ENCODE assay signal across 9 cellular contexts in genomic region chr7:24290004-24290641, GRCh38. TPM values are rescaled to one million over a fixed set of nuclear protein-coding genes. Genes with fewer than 3 reads are reported as not detected.
DNase-seq lines count a peak whose midpoint lies in the region; ATAC-seq and TF ChIP-seq lines count a peak whose summit lies in the region.
"Had no signal": no experiment of that assay in that cellular context is flagged by ENCODE, and none has a peak within 500 bp of the region (broad histone marks: within the 10 kb centered on the region; RNA-seq: fewer than 3 reads in every experiment).

No MANE protein-coding gene starts in this region.

- peaks cover 11% of the 10 kb centered on the region for H3K27me3 ChIP-seq in CD8-positive, alpha-beta T cell (ENCODE audit: insufficient read depth, low read length)
- H3K27me3 ChIP-seq in tibial artery: peaks cover 0 to 15% of the 10 kb centered on the region in 2 donors

- POLR2A ChIA-PET in CD8-positive, alpha-beta T cell (lab: Charles Lee): no interaction called here
- POLR2A ChIA-PET in WTC11 (lab: Charles Lee): no interaction called here

- TF ChIP-seq CTCF in CD8-positive, alpha-beta T cell (IDR thresholded peaks at IDR 0.05): no peak
- TF ChIP-seq CTCF in WTC11 (IDR thresholded peaks at IDR 0.05) (peak; percentile 21; the same call in 1 of the 2 replicates), fibroblast of mammary gland (conservative IDR thresholded peaks at IDR 0.05; ENCODE audit: control insufficient read depth, insufficient read depth, low read depth, low read length) (peak; percentile 26), tibial artery (IDR thresholded peaks at IDR 0.05) (peak in 1 of 2 experiments; percentile 33)

- H3K27ac ChIP-seq in CD8-positive, alpha-beta T cell (ENCODE audit: low read depth, low read length): no peak overlapping the region
- no peak overlapping the region for H3K27ac ChIP-seq in tibial artery

- H3K36me3 ChIP-seq in CD8-positive, alpha-beta T cell (ENCODE audit: insufficient read depth, low read length): no peaks in the 10 kb centered on the region
- no peaks in the 10 kb centered on the region for H3K36me3 ChIP-seq in tibial artery

- H3K4me1 Mint-ChIP-seq in CD8-positive, alpha-beta T cell (ENCODE audit: low read depth): peaks cover 8% of the 10 kb centered on the region
- H3K4me1 Mint-ChIP-seq in WTC11: peaks cover 43% of the 10 kb centered on the region

- no peak overlapping the region for H3K4me3 ChIP-seq in CD8-positive, alpha-beta T cell (ENCODE audit: low read depth, low read length)
- no peak overlapping the region for H3K4me3 ChIP-seq in fibroblast of mammary gland (ENCODE audit: control insufficient read depth, low read depth, low read length)
- no peak overlapping the region for H3K4me3 ChIP-seq in tibial artery

- H3K4me3 Mint-ChIP-seq in CD8-positive, alpha-beta T cell: no peak overlapping the region
- no peak overlapping the region for H3K4me3 Mint-ChIP-seq in WTC11

- peak; percentile 58 for ATAC-seq in CD8-positive, alpha-beta T cell
- ATAC-seq in GM18873 (IDR thresholded peaks at IDR 0.05; ENCODE audit: low FRiP score, unreplicated experiment) (peak; percentile 96), HG03025 (IDR thresholded peaks at IDR 0.05; ENCODE audit: low FRiP score, unreplicated experiment) (peak; percentile 97), WTC11 (peak; percentile 87)

- H3K27me3 Mint-ChIP-seq in CD8-positive, alpha-beta T cell (ENCODE audit: low read depth): peaks cover 38% of the 10 kb centered on the region
- H3K27me3 Mint-ChIP-seq in WTC11 (ENCODE audit: low read depth): no peaks in the 10 kb centered on the region; the same call in none of the 2 replicates

- peaks cover 5% of the 10 kb centered on the region for H3K4me1 ChIP-seq in CD8-positive, alpha-beta T cell (ENCODE audit: insufficient read depth, low read length)
- H3K4me1 ChIP-seq in tibial artery: peaks cover 0 to 8% (median 2%) of the 10 kb centered on the region in 4 donors

- no peaks in the 10 kb centered on the region for H3K9me3 Mint-ChIP-seq in CD8-positive, alpha-beta T cell
- H3K9me3 Mint-ChIP-seq in WTC11: no peaks in the 10 kb centered on the region

- CTCF ChIA-PET in CD8-positive, alpha-beta T cell (lab: Charles Lee): interaction anchor here (0.8 to 1.8 kb wide), 6 partner anchors 9 to 426 kb away, joined by 3 to 11 read pairs (median 4); no protein-coding TSS in a partner anchor
- CTCF ChIA-PET in WTC11 (lab: Charles Lee): interaction anchor here (0.6 to 2.5 kb wide), 19 partner anchors 11 to 426 kb away, joined by 3 to 14 read pairs (median 5); no protein-coding TSS in a partner anchor

- DNase-seq in CD8-positive, alpha-beta T cell: peak in 1 of 7 experiments; percentile 18
- DNase-seq in NCI-H1930 (lab: John Stamatoyannopoulos, UW) (peak; percentile 23 to 25), WTC11 (ENCODE audit: low spot score) (peak; percentile 36), fibroblast of mammary gland (ENCODE audit: low read depth) (peak; percentile 62), pulmonary artery endothelial cell (ENCODE audit: low read depth, low spot score) (peak; percentile 10), tibial artery (no peak)

- no peaks in the 10 kb centered on the region for H3K9me3 ChIP-seq in CD8-positive, alpha-beta T cell (ENCODE audit: low read length)
- H3K9me3 ChIP-seq in tibial artery: no peaks in the 10 kb centered on the region

- H3K36me3 Mint-ChIP-seq in CD8-positive, alpha-beta T cell: no peaks in the 10 kb centered on the region
- H3K36me3 Mint-ChIP-seq in WTC11: no peaks in the 10 kb centered on the region

- intact Hi-C loops in CD8-positive, alpha-beta T cell (cut with DNase I, micrococcal nuclease): loop anchor here in 1 of 2 experiments (1.0 to 2.0 kb wide), 2 partner anchors 297 to 375 kb away; no protein-coding TSS in a partner anchor
- intact Hi-C loops in tibial artery (cut with DNase I; ENCODE audit: low total_unique reads): no loop called here

- H3K27ac Mint-ChIP-seq in CD8-positive, alpha-beta T cell: no peak overlapping the region
- H3K27ac Mint-ChIP-seq in WTC11: 0 out of 2 replicates have a peak overlapping the region, but pooled peaks have one; percentile 17

TF ChIP-seq in WTC11, 78 proteins besides CTCF, POLR2A, EP300 and RAD21:
- TF ChIP-seq GABPB1 (CRISPR knock-in tag; IDR thresholded peaks at IDR 0.05) (no peak), PRDM15 (CRISPR knock-in tag; IDR thresholded peaks at IDR 0.05) (no peak), ZMAT4 (CRISPR knock-in tag; IDR thresholded peaks at IDR 0.05) (no peak), NFE2L1 (CRISPR knock-in tag; IDR thresholded peaks at IDR 0.05) (no peak), EMX1 (CRISPR knock-in tag; IDR thresholded peaks at IDR 0.05) (no peak), ELF4 (CRISPR knock-in tag; IDR thresholded peaks at IDR 0.05; ENCODE audit: low read depth) (no peak), ZNF423 (CRISPR knock-in tag; IDR thresholded peaks at IDR 0.05) (peak; percentile 74; the same call in 1 of the 2 replicates), MYBL2 (CRISPR knock-in tag; IDR thresholded peaks at IDR 0.05) (no peak)
TF ChIP-seq in WTC11: peak in this region for 1.

RNA-seq across cellular contexts. Expression of gene NPY, which starts 6.1 kb away (rescaled TPM):
- not detected for total RNA-seq in CD8-positive, alpha-beta T cell
- total RNA-seq in WTC11 (2021) (0.37 to 0.63 TPM (median 0.46 TPM) in 3 replicates), pulmonary artery endothelial cell (not detected in 2 replicates)
- total RNA-seq: T-helper 2 cell treated with Interferon-gamma antibody and Interleukin-4, amounts not matched to agents 100 ng/mL and 5 ng/mL, for 36 hours had no signal

Comparison
In these comparisons a context has a peak if more than half of its experiments do, and no peak if none do; other contexts are left out.
1. DNase-seq: peak in NCI-H1930 (2 of 2), WTC11 (single experiment), fibroblast of mammary gland (single experiment) and pulmonary artery endothelial cell (single experiment); none in tibial artery (0 of 2).
2. Peak in every context shown above with its lines, with median percentiles within 50 percentile points of each other: ATAC-seq.